ENCODE assay signal across 35 cellular contexts in the genomic region with DNA sequence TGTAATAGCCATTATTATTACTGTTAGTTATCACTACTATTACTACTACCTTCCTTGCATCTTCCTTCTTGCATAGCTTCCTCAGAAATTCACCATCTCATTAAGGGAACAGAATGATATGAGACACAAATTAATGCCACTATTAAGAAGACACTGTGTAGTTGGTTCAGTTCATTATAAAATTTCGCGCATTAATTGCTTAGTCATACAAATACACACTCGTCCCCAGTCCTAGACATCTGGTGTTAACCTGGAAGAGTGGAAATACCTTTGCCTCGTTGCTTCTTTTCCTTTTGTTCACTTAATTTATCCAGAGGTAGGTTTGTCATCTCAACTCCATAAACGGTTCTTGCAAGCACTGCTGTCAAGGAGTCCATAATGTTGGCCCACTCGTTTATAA.
"Had no signal": no experiment of that assay in that cellular context is flagged by ENCODE, and none has a peak within 500 bp of the region (broad histone marks: within the 10 kb centered on the region; RNA-seq: fewer than 3 reads in every experiment).

No MANE protein-coding gene starts in this region.

- H3K9me3 Mint-ChIP-seq: activated B cell treated with CpG ODN at 0.5 μM for 24 hours; activated CD4-positive, alpha-beta memory T cell treated with anti-CD3 and anti-CD28 coated beads for 36 hours; activated CD4-positive, alpha-beta T cell treated with anti-CD3 and anti-CD28 coated beads, Interleukin-2, amount 10 ng/mL, durations not matched to agents 7 days and 5 days; activated naive CD4-positive, alpha-beta T cell treated with anti-CD3 and anti-CD28 coated beads, Interleukin-2, amount 10 ng/mL, durations not matched to agents 7 days and 5 days; activated naive CD4-positive, alpha-beta T cell treated with anti-CD3 and anti-CD28 coated beads, Interleukin-2, amount 50 U/mL, for 24 hours; activated naive CD8-positive, alpha-beta T cell treated with anti-CD3 and anti-CD28 coated beads, Interleukin-2, amount 10 ng/mL, durations not matched to agents 7 days and 5 days; activated naive CD8-positive, alpha-beta T cell treated with anti-CD3 and anti-CD28 coated beads, Interleukin-2, amount 50 U/mL, for 24 hours; activated T-cell treated with anti-CD3 and anti-CD28 coated beads, Interleukin-2, amount 50 U/mL, for 24 hours; activated T-helper 2 cell treated with anti-CD3 and anti-CD28 coated beads, Interferon-gamma antibody, Interleukin-2, Interleukin-4, amounts not matched to agents 10 μg/mL and 5 μg/mL and 100 μg/mL, durations not matched to agents 14 hours and 24 hours and 36 hours; brain; central memory CD8-positive, alpha-beta T cell; T-helper 1 cell treated with Interleukin-12 subunit alpha and Interleukin-12 subunit beta and Interleukin-4 antibody, amounts not matched to agents 30 μg/mL and 1 μg/mL, for 36 hours; T-helper 2 cell treated with Interferon-gamma antibody and Interleukin-4, amounts not matched to agents 5 μg/mL and 100 μg/mL, for 36 hours had no signal

- H3K27me3 Mint-ChIP-seq: activated B cell treated with CpG ODN at 0.5 μM for 24 hours; activated CD4-positive, alpha-beta memory T cell treated with anti-CD3 and anti-CD28 coated beads for 36 hours; activated CD4-positive, alpha-beta T cell treated with anti-CD3 and anti-CD28 coated beads, Interleukin-2, amount 10 ng/mL, durations not matched to agents 7 days and 5 days; activated CD8-positive, alpha-beta memory T cell treated with anti-CD3 and anti-CD28 coated beads, Interleukin-2, amount 10 ng/mL, durations not matched to agents 7 days and 5 days; activated naive CD4-positive, alpha-beta T cell treated with anti-CD3 and anti-CD28 coated beads, Interleukin-2, amount 10 ng/mL, durations not matched to agents 7 days and 5 days; activated naive CD4-positive, alpha-beta T cell treated with anti-CD3 and anti-CD28 coated beads, Interleukin-2, amount 50 U/mL, for 24 hours; activated naive CD8-positive, alpha-beta T cell; activated naive CD8-positive, alpha-beta T cell treated with anti-CD3 and anti-CD28 coated beads, Interleukin-2, amount 10 ng/mL, durations not matched to agents 7 days and 5 days; activated naive CD8-positive, alpha-beta T cell treated with anti-CD3 and anti-CD28 coated beads, Interleukin-2, amount 50 U/mL, for 24 hours; activated T-cell treated with anti-CD3 and anti-CD28 coated beads, Interleukin-2, amount 50 U/mL, for 24 hours; brain; central memory CD8-positive, alpha-beta T cell had no signal

- H3K4me3 ChIP-seq: ascending aorta, cardiac muscle cell had no signal

- FAIRE-seq: bronchial epithelial cell, TTC549 had no signal

- H3K27ac Mint-ChIP-seq: activated B cell treated with CpG ODN at 0.5 μM for 24 hours; activated CD4-positive, alpha-beta memory T cell treated with anti-CD3 and anti-CD28 coated beads for 36 hours; activated CD4-positive, alpha-beta T cell treated with anti-CD3 and anti-CD28 coated beads, Interleukin-2, amount 10 ng/mL, durations not matched to agents 7 days and 5 days; activated CD8-positive, alpha-beta memory T cell treated with anti-CD3 and anti-CD28 coated beads, Interleukin-2, amount 10 ng/mL, durations not matched to agents 7 days and 5 days; activated CD8-positive, alpha-beta T cell treated with anti-CD3 and anti-CD28 coated beads, Interleukin-2, amount 10 ng/mL, durations not matched to agents 7 days and 5 days; activated naive CD4-positive, alpha-beta T cell treated with anti-CD3 and anti-CD28 coated beads, Interleukin-2, amount 10 ng/mL, durations not matched to agents 7 days and 5 days; activated naive CD4-positive, alpha-beta T cell treated with anti-CD3 and anti-CD28 coated beads, Interleukin-2, amount 50 U/mL, for 24 hours; activated naive CD8-positive, alpha-beta T cell; activated naive CD8-positive, alpha-beta T cell treated with anti-CD3 and anti-CD28 coated beads, Interleukin-2, amount 10 ng/mL, durations not matched to agents 7 days and 5 days; activated naive CD8-positive, alpha-beta T cell treated with anti-CD3 and anti-CD28 coated beads, Interleukin-2, amount 50 U/mL, for 24 hours; activated T-cell treated with anti-CD3 and anti-CD28 coated beads, Interleukin-2, amount 50 U/mL, for 24 hours; activated T-helper 2 cell treated with anti-CD3 and anti-CD28 coated beads, Interferon-gamma antibody, Interleukin-2, Interleukin-4, amounts not matched to agents 10 μg/mL and 5 μg/mL and 100 μg/mL, durations not matched to agents 14 hours and 24 hours and 36 hours; brain; T-helper 1 cell treated with Interleukin-12 subunit alpha and Interleukin-12 subunit beta and Interleukin-4 antibody, amounts not matched to agents 30 μg/mL and 1 μg/mL, for 36 hours; T-helper 2 cell treated with Interferon-gamma antibody and Interleukin-4, amounts not matched to agents 5 μg/mL and 100 μg/mL, for 36 hours had no signal

- DNase-seq: activated B cell treated with CpG ODN at 0.5 μM for 24 hours; activated CD4-positive, alpha-beta memory T cell treated with anti-CD3 and anti-CD28 coated beads for 36 hours; activated CD4-positive, alpha-beta T cell treated with anti-CD3 and anti-CD28 coated beads for 4 hours; activated CD4-positive, alpha-beta T cell treated with anti-CD3 and anti-CD28 coated beads, Interleukin-2, amount 10 ng/mL, durations not matched to agents 7 days and 5 days; activated CD4-positive, CD25-positive, alpha-beta regulatory T cell treated with anti-CD3 and anti-CD28 coated beads, Interleukin-2, amount 50 U/mL, for 72 hours; activated CD8-positive, alpha-beta memory T cell treated with anti-CD3 and anti-CD28 coated beads for 24 hours; activated CD8-positive, alpha-beta memory T cell treated with anti-CD3 and anti-CD28 coated beads, Interleukin-2, amount 10 ng/mL, durations not matched to agents 7 days and 5 days; activated CD8-positive, alpha-beta memory T cell treated with anti-CD3 and anti-CD28 coated beads, Interleukin-2, amount 50 U/mL, for 48 hours; activated CD8-positive, alpha-beta T cell treated with anti-CD3 and anti-CD28 coated beads, Interleukin-2, amount 10 ng/mL, durations not matched to agents 7 days and 5 days; activated effector memory CD4-positive, alpha-beta T cell treated with Interleukin-2 at 50 U/mL for 16 hours; activated gamma-delta T cell; activated naive CD4-positive, alpha-beta T cell treated with anti-CD3 and anti-CD28 coated beads, Interleukin-2, amount 10 ng/mL, durations not matched to agents 7 days and 5 days; activated naive CD4-positive, alpha-beta T cell treated with Interleukin-2 at 50 U/mL for 16 hours; activated naive CD8-positive, alpha-beta T cell treated with anti-CD3 and anti-CD28 coated beads, Interleukin-2, amount 10 ng/mL, durations not matched to agents 7 days and 5 days; activated naive CD8-positive, alpha-beta T cell treated with anti-CD3 and anti-CD28 coated beads, Interleukin-2, amount 50 U/mL, for 24 hours; activated T-cell treated with anti-CD3 and anti-CD28 coated beads, Interleukin-2, amount 50 U/mL, for 24 hours; activated T-cell treated with anti-CD3 and anti-CD28 coated beads, Interleukin-2, amount 50 U/mL, for 48 hours; amygdala; anterior cingulate cortex; caudate nucleus; cerebellar nuclear complex; T-helper 2 cell; T-helper 9 cell had no signal

- ATAC-seq: activated CD8-positive, alpha-beta memory T cell treated with anti-CD3 and anti-CD28 coated beads, Interleukin-2, amount 10 ng/mL, durations not matched to agents 7 days and 5 days; activated CD8-positive, alpha-beta T cell treated with anti-CD3 and anti-CD28 coated beads, Interleukin-2, amount 10 ng/mL, durations not matched to agents 7 days and 5 days; activated naive CD8-positive, alpha-beta T cell treated with anti-CD3 and anti-CD28 coated beads, Interleukin-2, amount 50 U/mL, for 24 hours had no signal

- H3K27ac ChIP-seq: ascending aorta, cardiac muscle cell, VCaP had no signal

- H3K9me3 ChIP-seq: ascending aorta had no signal

- H3K4me1 Mint-ChIP-seq: activated naive CD4-positive, alpha-beta T cell treated with anti-CD3 and anti-CD28 coated beads, Interleukin-2, amount 50 U/mL, for 24 hours had no signal

- H3K4me3 Mint-ChIP-seq: activated B cell treated with CpG ODN at 0.5 μM for 24 hours; activated CD4-positive, alpha-beta memory T cell treated with anti-CD3 and anti-CD28 coated beads for 36 hours; activated CD4-positive, alpha-beta T cell treated with anti-CD3 and anti-CD28 coated beads, Interleukin-2, amount 10 ng/mL, durations not matched to agents 7 days and 5 days; activated CD8-positive, alpha-beta memory T cell treated with anti-CD3 and anti-CD28 coated beads, Interleukin-2, amount 10 ng/mL, durations not matched to agents 7 days and 5 days; activated CD8-positive, alpha-beta T cell treated with anti-CD3 and anti-CD28 coated beads, Interleukin-2, amount 10 ng/mL, durations not matched to agents 7 days and 5 days; activated naive CD4-positive, alpha-beta T cell treated with anti-CD3 and anti-CD28 coated beads, Interleukin-2, amount 10 ng/mL, durations not matched to agents 7 days and 5 days; activated naive CD4-positive, alpha-beta T cell treated with anti-CD3 and anti-CD28 coated beads, Interleukin-2, amount 50 U/mL, for 24 hours; activated naive CD8-positive, alpha-beta T cell; activated naive CD8-positive, alpha-beta T cell treated with anti-CD3 and anti-CD28 coated beads, Interleukin-2, amount 10 ng/mL, durations not matched to agents 7 days and 5 days; activated naive CD8-positive, alpha-beta T cell treated with anti-CD3 and anti-CD28 coated beads, Interleukin-2, amount 50 U/mL, for 24 hours; activated T-cell treated with anti-CD3 and anti-CD28 coated beads, Interleukin-2, amount 50 U/mL, for 24 hours; brain; central memory CD8-positive, alpha-beta T cell; T-helper 1 cell treated with Interleukin-12 subunit alpha and Interleukin-12 subunit beta and Interleukin-4 antibody, amounts not matched to agents 30 μg/mL and 1 μg/mL, for 36 hours; T-helper 2 cell treated with Interferon-gamma antibody and Interleukin-4, amounts not matched to agents 5 μg/mL and 100 μg/mL, for 36 hours had no signal

- H3K27me3 ChIP-seq: ascending aorta, cardiac muscle cell had no signal

- H3K4me1 ChIP-seq: ascending aorta had no signal
